Comparison of ENCODE assay signal across 21 cellular contexts in genomic region chr12:79929065-79929464, GRCh38. TPM values are rescaled to one million over a fixed set of nuclear protein-coding genes. Genes with fewer than 3 reads are reported as not detected.
DNase-seq lines count a peak whose midpoint lies in the region; ATAC-seq, FAIRE-seq and TF ChIP-seq lines count a peak whose summit lies in the region.
"Had no signal": no experiment of that assay in that cellular context is flagged by ENCODE, and none has a peak within 500 bp of the region (broad histone marks: within the 10 kb centered on the region; RNA-seq: fewer than 3 reads in every experiment).

No MANE protein-coding gene starts in this region.

- H3K36me3 ChIP-seq in BLaER1 treated with 17β-estradiol and CSF1 and Interleukin-3, amounts not matched to agents 10 nM and 100 nM, result peaks cover 0 to 35% (median 12%) of the 10 kb centered on the region in 11 experiments; a peak in 16 of 22 replicates
- H3K36me3 ChIP-seq in mesendoderm (ENCODE audit: control insufficient read depth, insufficient read depth, low read length), result no peaks in the 10 kb centered on the region
- H3K36me3 ChIP-seq in WERI-Rb-1, result no peaks in the 10 kb centered on the region; the same call in 1 of the 2 replicates

- H3K27ac ChIP-seq in BLaER1 treated with 17β-estradiol and CSF1 and Interleukin-3, amounts not matched to agents 10 nM and 100 nM, result peak overlapping the region in 2 of 11 experiments; percentile 12 to 48; a peak in 3 of 22 replicates
- no peak overlapping the region for H3K27ac ChIP-seq in mesendoderm (ENCODE audit: low read depth, low read length)
- H3K27ac ChIP-seq in WERI-Rb-1, result no peak overlapping the region
- H3K27ac ChIP-seq: psoas muscle, RWPE1 had no signal

- H3K27me3 ChIP-seq in BLaER1 treated with 17β-estradiol and CSF1 and Interleukin-3, amounts not matched to agents 10 nM and 100 nM, result no peaks in the 10 kb centered on the region
- no peaks in the 10 kb centered on the region for H3K27me3 ChIP-seq in mesendoderm (ENCODE audit: insufficient read depth, low read length, poor library complexity)
- no peaks in the 10 kb centered on the region for H3K27me3 ChIP-seq in WERI-Rb-1 (ENCODE audit: insufficient read depth, low read depth, severe bottlenecking)

- no peak overlapping the region for H2AK5ac ChIP-seq in mesendoderm (ENCODE audit: low read length)

- WGBS in mesendoderm (ENCODE audit: extremely low coverage, insufficient coverage, low lambda C conversion rate), result no CpG with 5 or more reads among the region's 10 CpGs

- peak overlapping the region; percentile 25 to 71 (median 51); a peak in 21 of 22 replicates for H3K4me2 ChIP-seq in BLaER1 treated with 17β-estradiol and CSF1 and Interleukin-3, amounts not matched to agents 10 nM and 100 nM
- H3K4me2 ChIP-seq in mesendoderm (ENCODE audit: low read length), result no peak overlapping the region
- H3K4me2 ChIP-seq: smooth muscle cell had no signal

- H2BK5ac ChIP-seq in mesendoderm (ENCODE audit: low read length), result no peak overlapping the region

- peaks cover 6% of the 10 kb centered on the region for H3K36me3 Mint-ChIP-seq in T-cell
- H3K36me3 Mint-ChIP-seq: naive B cell had no signal

- ATAC-seq in T-cell (replicated peaks in 1 of 4), result no peak
- no peak for ATAC-seq in HG03135 (IDR thresholded peaks at IDR 0.05; ENCODE audit: unreplicated experiment)
- ATAC-seq: psoas muscle had no signal

- peaks cover 0 to 5% (median 0%) of the 10 kb centered on the region in 11 experiments; a peak in 6 of 22 replicates for H3K9me3 ChIP-seq in BLaER1 treated with 17β-estradiol and CSF1 and Interleukin-3, amounts not matched to agents 10 nM and 100 nM (replicated peaks in 1 of 11)
- no peaks in the 10 kb centered on the region for H3K9me3 ChIP-seq in WERI-Rb-1 (ENCODE audit: severe bottlenecking)
- H3K9me3 ChIP-seq: psoas muscle had no signal

- peak; percentile 56 for FAIRE-seq in GM12891 (lab: Jason Lieb, UNC)
- FAIRE-seq: D721Med, G401.6, GM12892, keratinocyte had no signal

- no peak overlapping the region for H2BK15ac ChIP-seq in mesendoderm (replicated peaks; ENCODE audit: low read depth)

- POLR2A ChIA-PET in T-cell (lab: Charles Lee), result no interaction called here

- TF ChIP-seq POLR2A in GM12891 (IDR thresholded peaks at IDR 0.05; ENCODE audit: low read depth, low read length), result no peak

- no peak overlapping the region for H3K4me3 Mint-ChIP-seq in T-cell
- H3K4me3 Mint-ChIP-seq: activated CD8-positive, alpha-beta T cell treated with anti-CD3 and anti-CD28 coated beads, Interleukin-2, amount 10 ng/mL, durations not matched to agents 7 days and 5 days had no signal

- H4K8ac ChIP-seq in mesendoderm (ENCODE audit: low read depth, low read length), result no peak overlapping the region

- CTCF ChIA-PET in T-cell (lab: Charles Lee), result no interaction called here

- DNase-seq in GM12891 (ENCODE audit: insufficient read length, low spot score) (no peak), T-cell (no peak), mesendoderm (peak; percentile 22), activated gamma-delta T cell (lab: John Stamatoyannopoulos, UW) (no peak), WERI-Rb-1 (no peak), HuH-7 (ENCODE audit: low spot score) (no peak)
- DNase-seq: activated CD8-positive, alpha-beta T cell treated with anti-CD3 and anti-CD28 coated beads, Interleukin-2, amount 10 ng/mL, durations not matched to agents 7 days and 5 days; naive B cell; NCI-H1694; psoas muscle; stimulated activated CD8-positive, alpha-beta memory T cell treated with anti-CD3 and anti-CD28 coated beads, Interleukin-4, amount 100 ng/mL, for 48 hours; SW 1271 had no signal

- H3K9me3 Mint-ChIP-seq in T-cell, result no peaks in the 10 kb centered on the region
- H3K9me3 Mint-ChIP-seq: central memory CD8-positive, alpha-beta T cell; naive B cell had no signal

- H4K5ac ChIP-seq in mesendoderm (ENCODE audit: low read length), result no peak overlapping the region

- H3K4me1 Mint-ChIP-seq in T-cell, result peaks cover 71 to 81% (median 80%) of the 10 kb centered on the region in 3 donors

- no peak overlapping the region for H3K4ac ChIP-seq in mesendoderm (ENCODE audit: low read depth, low read length)

- H3K18ac ChIP-seq in mesendoderm (ENCODE audit: low read length), result no peak overlapping the region

- no peak for TF ChIP-seq CTCF in WERI-Rb-1 (IDR thresholded peaks at IDR 0.05; ENCODE audit: low read depth, low read length)

- peaks cover 69 to 100% (median 98%) of the 10 kb centered on the region in 11 experiments for H4K20me1 ChIP-seq in BLaER1 treated with 17β-estradiol and CSF1 and Interleukin-3, amounts not matched to agents 10 nM and 100 nM

- peaks cover 2% of the 10 kb centered on the region for H3K79me1 ChIP-seq in mesendoderm (ENCODE audit: low read length)

- H3K56ac ChIP-seq in mesendoderm (ENCODE audit: low read length), result no peak overlapping the region

- peaks cover 33 to 61% (median 47%) of the 10 kb centered on the region in 10 experiments for H3K4me1 ChIP-seq in BLaER1 treated with 17β-estradiol and CSF1 and Interleukin-3, amounts not matched to agents 10 nM and 100 nM
- H3K4me1 ChIP-seq in mesendoderm (ENCODE audit: control insufficient read depth, low read depth, low read length), result no peaks in the 10 kb centered on the region

- H3K9ac ChIP-seq in BLaER1 treated with 17β-estradiol and CSF1 and Interleukin-3, amounts not matched to agents 10 nM and 100 nM, result 0 out of 22 replicates have a peak overlapping the region, but pooled peaks of 1 of the 11 experiments have one; percentile 16
- no peak overlapping the region for H3K9ac ChIP-seq in mesendoderm (ENCODE audit: low read length)

- H3K27ac Mint-ChIP-seq in T-cell, result peak overlapping the region; percentile 6 to 77

- H3K27me3 Mint-ChIP-seq in T-cell, result no peaks in the 10 kb centered on the region
- H3K27me3 Mint-ChIP-seq: central memory CD8-positive, alpha-beta T cell; naive B cell had no signal

- no peak overlapping the region for H3K23ac ChIP-seq in mesendoderm (ENCODE audit: low read length)

- H2BK120ac ChIP-seq in mesendoderm (ENCODE audit: low read depth, low read length), result no peak overlapping the region

- no peak overlapping the region for H3K4me3 ChIP-seq in BLaER1 treated with 17β-estradiol and CSF1 and Interleukin-3, amounts not matched to agents 10 nM and 100 nM
- no peak overlapping the region for H3K4me3 ChIP-seq in mesendoderm (ENCODE audit: low read length)
- H3K4me3 ChIP-seq in WERI-Rb-1 (ENCODE audit: low read depth, low read length), result no peak overlapping the region
- H3K4me3 ChIP-seq: psoas muscle, smooth muscle cell had no signal

- H3K79me2 ChIP-seq in mesendoderm (ENCODE audit: control insufficient read depth, insufficient read depth, low read length), result peaks cover 63% of the 10 kb centered on the region

TF ChIP-seq in GM12891, 5 proteins besides CTCF, POLR2A, EP300 and RAD21:
- TF ChIP-seq PAX5 (IDR thresholded peaks at IDR 0.05; ENCODE audit: insufficient read depth, low read length, severe bottlenecking), result no peak
- TF ChIP-seq POU2F2 (IDR thresholded peaks at IDR 0.05; ENCODE audit: low read depth, low read length), result no peak
- TF ChIP-seq SPI1 (IDR thresholded peaks at IDR 0.05; ENCODE audit: low read depth, low read length), result no peak
- TF ChIP-seq POLR2AphosphoS5 (IDR thresholded peaks at IDR 0.05; ENCODE audit: low read depth, low read length), result no peak
- TF ChIP-seq TAF1 (IDR thresholded peaks at IDR 0.05; ENCODE audit: low read depth, low read length), result no peak

RNA-seq across cellular contexts. Expression of gene PPP1R12A, which starts 5.8 kb away (rescaled TPM):
- polyA plus RNA-seq in GM12891 (2012; ENCODE audit: low read depth, missing spikeins), result 27.2 TPM
- 100 to 1,000 TPM in 2 of 5 donors, 10 to 100 TPM in 3; 84.8 to 109 (median 89.5) TPM for total RNA-seq in T-cell
- 171 TPM for polyA plus RNA-seq in mesendoderm (2013, experiment 1 of 2)
- 168 TPM for polyA plus RNA-seq in mesendoderm (2013, experiment 2 of 2)
